In the genomic region with DNA sequence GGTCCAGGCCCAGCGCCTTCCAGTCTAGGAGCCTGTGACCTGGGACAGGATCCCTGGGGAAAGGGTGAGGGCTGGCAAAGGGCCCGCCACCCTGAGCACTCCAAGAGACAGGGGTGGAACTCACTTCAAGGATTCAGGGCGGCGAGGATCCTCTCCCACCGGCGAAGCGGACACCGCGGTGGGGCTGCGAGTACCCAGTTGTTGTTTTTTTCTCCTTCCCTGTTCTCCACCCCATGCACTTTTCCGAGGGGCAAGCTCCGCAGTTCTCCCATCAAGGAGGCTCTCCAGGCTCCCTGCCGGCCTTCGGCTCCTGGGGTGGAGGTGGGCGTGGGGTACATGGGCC, we compare ENCODE assay signal across 1 cellular context.
TF ChIP-seq lines count a peak whose summit lies in the region.

No MANE protein-coding gene starts in this region.

TF ChIP-seq in GM23338, 12 proteins besides CTCF, POLR2A, EP300 and RAD21 (continued from another document):
- TF ChIP-seq, protein P1, sequence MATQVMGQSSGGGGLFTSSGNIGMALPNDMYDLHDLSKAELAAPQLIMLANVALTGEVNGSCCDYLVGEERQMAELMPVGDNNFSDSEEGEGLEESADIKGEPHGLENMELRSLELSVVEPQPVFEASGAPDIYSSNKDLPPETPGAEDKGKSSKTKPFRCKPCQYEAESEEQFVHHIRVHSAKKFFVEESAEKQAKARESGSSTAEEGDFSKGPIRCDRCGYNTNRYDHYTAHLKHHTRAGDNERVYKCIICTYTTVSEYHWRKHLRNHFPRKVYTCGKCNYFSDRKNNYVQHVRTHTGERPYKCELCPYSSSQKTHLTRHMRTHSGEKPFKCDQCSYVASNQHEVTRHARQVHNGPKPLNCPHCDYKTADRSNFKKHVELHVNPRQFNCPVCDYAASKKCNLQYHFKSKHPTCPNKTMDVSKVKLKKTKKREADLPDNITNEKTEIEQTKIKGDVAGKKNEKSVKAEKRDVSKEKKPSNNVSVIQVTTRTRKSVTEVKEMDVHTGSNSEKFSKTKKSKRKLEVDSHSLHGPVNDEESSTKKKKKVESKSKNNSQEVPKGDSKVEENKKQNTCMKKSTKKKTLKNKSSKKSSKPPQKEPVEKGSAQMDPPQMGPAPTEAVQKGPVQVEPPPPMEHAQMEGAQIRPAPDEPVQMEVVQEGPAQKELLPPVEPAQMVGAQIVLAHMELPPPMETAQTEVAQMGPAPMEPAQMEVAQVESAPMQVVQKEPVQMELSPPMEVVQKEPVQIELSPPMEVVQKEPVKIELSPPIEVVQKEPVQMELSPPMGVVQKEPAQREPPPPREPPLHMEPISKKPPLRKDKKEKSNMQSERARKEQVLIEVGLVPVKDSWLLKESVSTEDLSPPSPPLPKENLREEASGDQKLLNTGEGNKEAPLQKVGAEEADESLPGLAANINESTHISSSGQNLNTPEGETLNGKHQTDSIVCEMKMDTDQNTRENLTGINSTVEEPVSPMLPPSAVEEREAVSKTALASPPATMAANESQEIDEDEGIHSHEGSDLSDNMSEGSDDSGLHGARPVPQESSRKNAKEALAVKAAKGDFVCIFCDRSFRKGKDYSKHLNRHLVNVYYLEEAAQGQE (IDR thresholded peaks at IDR 0.05; ENCODE audit: unreplicated experiment), result no peak
- TF ChIP-seq ZNF114 (CRISPR knock-in tag; IDR thresholded peaks at IDR 0.05), result no peak
- TF ChIP-seq STAT1 (IDR thresholded peaks at IDR 0.05; ENCODE audit: unreplicated experiment), result no peak
- TF ChIP-seq, protein P2, sequence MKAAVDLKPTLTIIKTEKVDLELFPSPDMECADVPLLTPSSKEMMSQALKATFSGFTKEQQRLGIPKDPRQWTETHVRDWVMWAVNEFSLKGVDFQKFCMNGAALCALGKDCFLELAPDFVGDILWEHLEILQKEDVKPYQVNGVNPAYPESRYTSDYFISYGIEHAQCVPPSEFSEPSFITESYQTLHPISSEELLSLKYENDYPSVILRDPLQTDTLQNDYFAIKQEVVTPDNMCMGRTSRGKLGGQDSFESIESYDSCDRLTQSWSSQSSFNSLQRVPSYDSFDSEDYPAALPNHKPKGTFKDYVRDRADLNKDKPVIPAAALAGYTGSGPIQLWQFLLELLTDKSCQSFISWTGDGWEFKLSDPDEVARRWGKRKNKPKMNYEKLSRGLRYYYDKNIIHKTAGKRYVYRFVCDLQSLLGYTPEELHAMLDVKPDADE (IDR thresholded peaks at IDR 0.05), result no peak
- TF ChIP-seq EZH2 (IDR thresholded peaks at IDR 0.05; ENCODE audit: low read depth, unreplicated experiment), result no peak
- TF ChIP-seq EZH2phosphoT487 (IDR thresholded peaks at IDR 0.05; ENCODE audit: unreplicated experiment), result no peak
- TF ChIP-seq, protein P3, sequence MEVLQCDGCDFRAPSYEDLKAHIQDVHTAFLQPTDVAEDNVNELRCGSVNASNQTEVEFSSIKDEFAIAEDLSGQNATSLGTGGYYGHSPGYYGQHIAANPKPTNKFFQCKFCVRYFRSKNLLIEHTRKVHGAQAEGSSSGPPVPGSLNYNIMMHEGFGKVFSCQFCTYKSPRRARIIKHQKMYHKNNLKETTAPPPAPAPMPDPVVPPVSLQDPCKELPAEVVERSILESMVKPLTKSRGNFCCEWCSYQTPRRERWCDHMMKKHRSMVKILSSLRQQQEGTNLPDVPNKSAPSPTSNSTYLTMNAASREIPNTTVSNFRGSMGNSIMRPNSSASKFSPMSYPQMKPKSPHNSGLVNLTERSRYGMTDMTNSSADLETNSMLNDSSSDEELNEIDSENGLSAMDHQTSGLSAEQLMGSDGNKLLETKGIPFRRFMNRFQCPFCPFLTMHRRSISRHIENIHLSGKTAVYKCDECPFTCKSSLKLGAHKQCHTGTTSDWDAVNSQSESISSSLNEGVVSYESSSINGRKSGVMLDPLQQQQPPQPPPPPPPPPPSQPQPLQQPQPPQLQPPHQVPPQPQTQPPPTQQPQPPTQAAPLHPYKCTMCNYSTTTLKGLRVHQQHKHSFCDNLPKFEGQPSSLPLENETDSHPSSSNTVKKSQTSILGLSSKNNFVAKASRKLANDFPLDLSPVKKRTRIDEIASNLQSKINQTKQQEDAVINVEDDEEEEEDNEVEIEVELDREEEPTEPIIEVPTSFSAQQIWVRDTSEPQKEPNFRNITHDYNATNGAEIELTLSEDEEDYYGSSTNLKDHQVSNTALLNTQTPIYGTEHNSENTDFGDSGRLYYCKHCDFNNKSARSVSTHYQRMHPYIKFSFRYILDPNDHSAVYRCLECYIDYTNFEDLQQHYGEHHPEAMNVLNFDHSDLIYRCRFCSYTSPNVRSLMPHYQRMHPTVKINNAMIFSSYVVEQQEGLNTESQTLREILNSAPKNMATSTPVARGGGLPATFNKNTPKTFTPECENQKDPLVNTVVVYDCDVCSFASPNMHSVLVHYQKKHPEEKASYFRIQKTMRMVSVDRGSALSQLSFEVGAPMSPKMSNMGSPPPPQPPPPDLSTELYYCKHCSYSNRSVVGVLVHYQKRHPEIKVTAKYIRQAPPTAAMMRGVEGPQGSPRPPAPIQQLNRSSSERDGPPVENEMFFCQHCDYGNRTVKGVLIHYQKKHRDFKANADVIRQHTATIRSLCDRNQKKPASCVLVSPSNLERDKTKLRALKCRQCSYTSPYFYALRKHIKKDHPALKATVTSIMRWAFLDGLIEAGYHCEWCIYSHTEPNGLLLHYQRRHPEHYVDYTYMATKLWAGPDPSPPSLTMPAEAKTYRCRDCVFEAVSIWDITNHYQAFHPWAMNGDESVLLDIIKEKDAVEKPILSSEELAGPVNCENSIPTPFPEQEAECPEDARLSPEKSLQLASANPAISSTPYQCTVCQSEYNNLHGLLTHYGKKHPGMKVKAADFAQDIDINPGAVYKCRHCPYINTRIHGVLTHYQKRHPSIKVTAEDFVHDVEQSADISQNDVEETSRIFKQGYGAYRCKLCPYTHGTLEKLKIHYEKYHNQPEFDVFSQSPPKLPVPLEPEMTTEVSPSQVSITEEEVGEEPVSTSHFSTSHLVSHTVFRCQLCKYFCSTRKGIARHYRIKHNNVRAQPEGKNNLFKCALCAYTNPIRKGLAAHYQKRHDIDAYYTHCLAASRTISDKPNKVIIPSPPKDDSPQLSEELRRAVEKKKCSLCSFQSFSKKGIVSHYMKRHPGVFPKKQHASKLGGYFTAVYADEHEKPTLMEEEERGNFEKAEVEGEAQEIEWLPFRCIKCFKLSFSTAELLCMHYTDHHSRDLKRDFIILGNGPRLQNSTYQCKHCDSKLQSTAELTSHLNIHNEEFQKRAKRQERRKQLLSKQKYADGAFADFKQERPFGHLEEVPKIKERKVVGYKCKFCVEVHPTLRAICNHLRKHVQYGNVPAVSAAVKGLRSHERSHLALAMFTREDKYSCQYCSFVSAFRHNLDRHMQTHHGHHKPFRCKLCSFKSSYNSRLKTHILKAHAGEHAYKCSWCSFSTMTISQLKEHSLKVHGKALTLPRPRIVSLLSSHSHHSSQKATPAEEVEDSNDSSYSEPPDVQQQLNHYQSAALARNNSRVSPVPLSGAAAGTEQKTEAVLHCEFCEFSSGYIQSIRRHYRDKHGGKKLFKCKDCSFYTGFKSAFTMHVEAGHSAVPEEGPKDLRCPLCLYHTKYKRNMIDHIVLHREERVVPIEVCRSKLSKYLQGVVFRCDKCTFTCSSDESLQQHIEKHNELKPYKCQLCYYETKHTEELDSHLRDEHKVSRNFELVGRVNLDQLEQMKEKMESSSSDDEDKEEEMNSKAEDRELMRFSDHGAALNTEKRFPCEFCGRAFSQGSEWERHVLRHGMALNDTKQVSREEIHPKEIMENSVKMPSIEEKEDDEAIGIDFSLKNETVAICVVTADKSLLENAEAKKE (CRISPR knock-in tag; IDR thresholded peaks at IDR 0.05), result no peak
- no peak for TF ChIP-seq JUNB (IDR thresholded peaks at IDR 0.05; ENCODE audit: unreplicated experiment)
- TF ChIP-seq CREB1 (CRISPR knock-in tag; IDR thresholded peaks at IDR 0.05; ENCODE audit: low read depth), result no peak
- no peak for TF ChIP-seq NANOG (IDR thresholded peaks at IDR 0.05; ENCODE audit: borderline replicate concordance)
- TF ChIP-seq ZNF331 (CRISPR knock-in tag; IDR thresholded peaks at IDR 0.05; ENCODE audit: low read depth), result no peak
